ENCODE assay signal across 12 cellular contexts in the genomic region with DNA sequence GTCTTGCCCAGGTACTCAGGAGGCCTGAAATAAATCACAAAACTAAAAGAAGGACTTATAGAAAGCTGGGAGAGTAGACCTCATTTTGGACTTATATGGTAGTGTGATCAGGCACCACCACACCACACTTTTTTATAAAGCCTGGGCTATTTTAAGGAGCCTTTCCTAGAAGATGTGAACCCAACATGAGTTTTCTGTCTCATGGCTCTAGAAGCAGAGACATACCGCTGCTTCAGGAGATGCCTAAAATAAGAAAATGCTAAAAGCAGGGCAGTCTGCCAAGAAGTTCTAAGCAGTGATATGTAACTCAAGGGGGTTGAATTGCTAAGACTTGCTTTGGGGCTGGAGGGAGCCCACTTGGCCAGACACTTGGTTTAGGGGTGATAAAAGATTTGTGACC. TPM values are rescaled to one million over a fixed set of nuclear protein-coding genes. Genes with fewer than 3 reads are reported as not detected.
DNase-seq lines count a peak whose midpoint lies in the region; ATAC-seq, FAIRE-seq and TF ChIP-seq lines count a peak whose summit lies in the region.
"Had no signal": no experiment of that assay in that cellular context is flagged by ENCODE, and none has a peak within 500 bp of the region (broad histone marks: within the 10 kb centered on the region; RNA-seq: fewer than 3 reads in every experiment).

No MANE protein-coding gene starts in this region.

- H3K27ac Mint-ChIP-seq in astrocyte (ENCODE audit: unreplicated experiment), result no peak overlapping the region
- H3K27ac Mint-ChIP-seq: activated naive CD8-positive, alpha-beta T cell; IgD-negative memory B cell; stimulated activated naive CD8-positive, alpha-beta T cell treated with anti-CD3 and anti-CD28 coated beads, Interleukin-15, Interleukin-2, amounts not matched to agents 100 ng/mL and 50 ng/mL, for 24 hours had no signal

- CTCF ChIA-PET in GM10248 (lab: Yijun Ruan, JAX), result no interaction called here

- POLR2A ChIA-PET in GM10248 (lab: Yijun Ruan, JAX), result no interaction called here

- TF ChIP-seq CTCF in astrocyte (IDR thresholded peaks at IDR 0.05; ENCODE audit: insufficient read depth, low read depth, low read length) (no peak), foreskin keratinocyte (conservative IDR thresholded peaks at IDR 0.05) (no peak), GM10248 (IDR thresholded peaks at IDR 0.05; ENCODE audit: control extremely low read depth, extremely low read depth, low read depth, missing control alignments) (no peak)

- DNase-seq in LHCN-M2 (ENCODE audit: low read depth), result peak; percentile 77
- peak; percentile 65 for DNase-seq in astrocyte (ENCODE audit: low read depth)
- no peak for DNase-seq in foreskin keratinocyte
- DNase-seq in GM10248 (ENCODE audit: extremely low spot score), result no peak
- DNase-seq in DMS53 (lab: John Stamatoyannopoulos, UW), result no peak
- no peak for DNase-seq in cerebellar nuclear complex (lab: John Stamatoyannopoulos, UW)
- DNase-seq: activated CD4-positive, alpha-beta T cell treated with anti-CD3 and anti-CD28 coated beads, Interleukin-2, amount 50 U/mL, for 1 hour had no signal

- no peaks in the 10 kb centered on the region for H3K36me3 Mint-ChIP-seq in astrocyte (ENCODE audit: low read depth, unreplicated experiment)

- H3K4me2 ChIP-seq in astrocyte (ENCODE audit: low read length), result peak overlapping the region; percentile 44

- H3K4me1 ChIP-seq in astrocyte (ENCODE audit: insufficient read depth, low read length) (peaks cover 15% of the 10 kb centered on the region), foreskin keratinocyte (peaks cover 13% of the 10 kb centered on the region), skeletal muscle tissue (ENCODE audit: control insufficient read depth in 3 of 3, insufficient read depth in 3 of 3, low read length in 3 of 3) (peaks cover 0 to 15% (median 8%) of the 10 kb centered on the region in 3 donors)

- no peak overlapping the region for H3K4me3 Mint-ChIP-seq in astrocyte (ENCODE audit: unreplicated experiment)
- H3K4me3 Mint-ChIP-seq: activated naive CD8-positive, alpha-beta T cell; IgD-negative memory B cell; stimulated activated naive CD8-positive, alpha-beta T cell treated with anti-CD3 and anti-CD28 coated beads, Interleukin-15, Interleukin-2, amounts not matched to agents 100 ng/mL and 50 ng/mL, for 24 hours had no signal

- H3K4me3 ChIP-seq in astrocyte (ENCODE audit: insufficient read depth, low read depth, low read length), result no peak overlapping the region
- no peak overlapping the region for H3K4me3 ChIP-seq in skeletal muscle tissue (ENCODE audit: low read length in 3 of 3)

- no peaks in the 10 kb centered on the region for H4K20me1 ChIP-seq in astrocyte (ENCODE audit: insufficient read depth, low read length)

- no peaks in the 10 kb centered on the region for H3K79me2 ChIP-seq in astrocyte (ENCODE audit: insufficient read depth, low read length)

- peak overlapping the region; percentile 52 for H3K27ac ChIP-seq in astrocyte (ENCODE audit: low read depth, low read length)
- H3K27ac ChIP-seq in foreskin keratinocyte, result peak overlapping the region; percentile 55
- peak overlapping the region; percentile 25 for H3K27ac ChIP-seq in skeletal muscle tissue (ENCODE audit: low read depth, low read length)

- no peak for FAIRE-seq in astrocyte (lab: Jason Lieb, UNC)

- no peaks in the 10 kb centered on the region for H3K27me3 Mint-ChIP-seq in astrocyte (ENCODE audit: low read depth, unreplicated experiment)
- H3K27me3 Mint-ChIP-seq: activated naive CD8-positive, alpha-beta T cell; IgD-negative memory B cell; stimulated activated naive CD8-positive, alpha-beta T cell treated with anti-CD3 and anti-CD28 coated beads, Interleukin-15, Interleukin-2, amounts not matched to agents 100 ng/mL and 50 ng/mL, for 24 hours had no signal

- no peaks in the 10 kb centered on the region for H3K9me3 Mint-ChIP-seq in astrocyte (ENCODE audit: unreplicated experiment)
- H3K9me3 Mint-ChIP-seq: IgD-negative memory B cell; stimulated activated naive CD8-positive, alpha-beta T cell treated with anti-CD3 and anti-CD28 coated beads, Interleukin-15, Interleukin-2, amounts not matched to agents 100 ng/mL and 50 ng/mL, for 24 hours had no signal

- H3K9ac ChIP-seq in astrocyte (ENCODE audit: low read length) (no peak overlapping the region), skeletal muscle tissue (ENCODE audit: low read depth in 1 of 3, low read length in 3 of 3) (no peak overlapping the region)

- no peaks in the 10 kb centered on the region for H3K9me3 ChIP-seq in astrocyte (ENCODE audit: insufficient read depth, low read depth, low read length)
- no peaks in the 10 kb centered on the region for H3K9me3 ChIP-seq in skeletal muscle tissue (ENCODE audit: control insufficient read depth in 3 of 3, low read length in 3 of 3)

- H2AFZ ChIP-seq in astrocyte (ENCODE audit: low read depth, low read length), result no peak overlapping the region

- H3K27me3 ChIP-seq in astrocyte (ENCODE audit: insufficient read depth, low read length) (no peaks in the 10 kb centered on the region), foreskin keratinocyte (no peaks in the 10 kb centered on the region), skeletal muscle tissue (ENCODE audit: control insufficient read depth in 3 of 3, insufficient read depth in 3 of 3, low read length in 3 of 3) (no peaks in the 10 kb centered on the region)

- peaks cover 8% of the 10 kb centered on the region for H3K4me1 Mint-ChIP-seq in astrocyte (ENCODE audit: low read depth, unreplicated experiment)

- H3K36me3 ChIP-seq in astrocyte (ENCODE audit: insufficient read depth, low read length), result no peaks in the 10 kb centered on the region
- H3K36me3 ChIP-seq in skeletal muscle tissue (ENCODE audit: control insufficient read depth in 3 of 3, insufficient read depth in 3 of 3, low read length in 3 of 3), result peaks cover 0 to 16% (median 8%) of the 10 kb centered on the region in 3 donors

- ATAC-seq in foreskin keratinocyte (no peak), HG03457 (IDR thresholded peaks at IDR 0.05; ENCODE audit: unreplicated experiment) (no peak)

RNA-seq across cellular contexts. Expression of a gene that starts 49.6 kb away (rescaled TPM):
- total RNA-seq in LHCN-M2 (2014; rRNA removed) (78.2 and 81.4 TPM in 2 replicates), astrocyte (17.4 and 22.2 TPM in 2 replicates), foreskin keratinocyte (22.4 and 22.5 TPM in 2 replicates), skeletal muscle tissue (28.2 TPM)
- polyA plus RNA-seq in LHCN-M2 (2012), result 26.6 TPM
- polyA plus RNA-seq in foreskin keratinocyte, result 14.6 and 17.5 TPM in 2 replicates

Comparison
In these comparisons a context has a peak if more than half of its experiments do, and no peak if none do; other contexts are left out.
1. DNase-seq: peak in LHCN-M2 (single experiment) and astrocyte (single experiment); none in foreskin keratinocyte (0 of 2), GM10248 (single experiment), DMS53 (single experiment) and cerebellar nuclear complex (0 of 2).
2. Peak in every context shown above with its lines, with median percentiles within 50 percentile points of each other: H3K27ac ChIP-seq.